In genomic region chr2:113136828-113137775, GRCh38 we compare ENCODE assay signal across 8 cellular contexts. TPM values are rescaled to one million over a fixed set of nuclear protein-coding genes. Genes with fewer than 3 reads are reported as not detected.
DNase-seq lines count a peak whose midpoint lies in the region; ATAC-seq and TF ChIP-seq lines count a peak whose summit lies in the region.

No MANE protein-coding gene starts in this region.

- peak overlapping the region in 1 of 2 donors; percentile 19 for H3K27ac Mint-ChIP-seq in natural killer cell

- no peak overlapping the region for H3K27ac ChIP-seq in WERI-Rb-1

- peaks cover 11 to 12% of the 10 kb centered on the region in 2 donors for H3K4me1 Mint-ChIP-seq in natural killer cell

- no peaks in the 10 kb centered on the region for H3K9me3 ChIP-seq in WERI-Rb-1 (ENCODE audit: severe bottlenecking)

- no peaks in the 10 kb centered on the region for H3K27me3 ChIP-seq in WERI-Rb-1 (ENCODE audit: insufficient read depth, low read depth, severe bottlenecking)

- H3K36me3 ChIP-seq in WERI-Rb-1 = no peaks in the 10 kb centered on the region

- intact Hi-C loops in natural killer cell (cut with micrococcal nuclease) = loop anchor here (5.0 kb wide), 1 partner anchor 255 kb away; no protein-coding TSS in a partner anchor

- peaks cover 0 to 2% of the 10 kb centered on the region in 2 donors for H3K27me3 Mint-ChIP-seq in natural killer cell (ENCODE audit: low read depth in 2 of 2)

- H3K4me3 ChIP-seq in WERI-Rb-1 (ENCODE audit: low read depth, low read length) = no peak overlapping the region
- H3K4me3 ChIP-seq in epithelial cell of esophagus (ENCODE audit: low read length) = no peak overlapping the region

- H3K9me3 Mint-ChIP-seq in natural killer cell = no peaks in the 10 kb centered on the region

- H3K4me3 Mint-ChIP-seq in natural killer cell = no peak overlapping the region

- H3K36me3 Mint-ChIP-seq in natural killer cell = no peaks in the 10 kb centered on the region

- peak; percentile 42 to 58 (median 53) for ATAC-seq in natural killer cell

- DNase-seq in NOMO-1 (lab: John Stamatoyannopoulos, UW; ENCODE audit: unreplicated experiment in 2 of 2) (peak; percentile 37 to 52), NOMO-1 treated with dmso at 0.1 percent for 144 hours (lab: John Stamatoyannopoulos, UW; ENCODE audit: unreplicated experiment) (no peak), Kasumi-1 (lab: John Stamatoyannopoulos, UW) (peak; percentile 56 to 68), WERI-Rb-1 (peak; percentile 37), epithelial cell of esophagus (ENCODE audit: low read depth) (peak; percentile 64), natural killer cell (no peak), putamen (ENCODE audit: low spot score) (no peak), globus pallidus (ENCODE audit: low spot score) (no peak)

- TF ChIP-seq CTCF in WERI-Rb-1 (IDR thresholded peaks at IDR 0.05; ENCODE audit: low read depth, low read length) (peak; percentile 59), epithelial cell of esophagus (IDR thresholded peaks at IDR 0.05; ENCODE audit: insufficient read depth, low read depth, low read length, missing control alignments) (peak; percentile 69), natural killer cell (IDR thresholded peaks at IDR 0.05) (peak; percentile 73)

RNA-seq across cellular contexts. Expression of gene IL1RN, which starts 9.7 kb away (rescaled TPM):
- total RNA-seq in natural killer cell = 10 to 100 TPM in 1 of 3 donors, under 1 TPM in 2; 0.52 to 36.6 (median 0.91) TPM

RNA-seq across cellular contexts. Expression of gene PSD4, which starts 36.7 kb away (rescaled TPM):
- total RNA-seq in natural killer cell = 100 to 1,000 TPM; 280 to 347 (median 340) TPM

Comparison
In these comparisons a context has a peak if more than half of its experiments do, and no peak if none do; other contexts are left out.
1. DNase-seq: peak in NOMO-1 (2 of 2), Kasumi-1 (2 of 2), WERI-Rb-1 (single experiment) and epithelial cell of esophagus (single experiment); none in NOMO-1 treated with dmso at 0.1 percent for 144 hours (single experiment), natural killer cell (single experiment), putamen (single experiment) and globus pallidus (single experiment).
2. Peak in every context shown above with its lines, with median percentiles within 50 percentile points of each other: CTCF ChIP-seq.